ENCODE assay signal across 8 cellular contexts in the genomic region with DNA sequence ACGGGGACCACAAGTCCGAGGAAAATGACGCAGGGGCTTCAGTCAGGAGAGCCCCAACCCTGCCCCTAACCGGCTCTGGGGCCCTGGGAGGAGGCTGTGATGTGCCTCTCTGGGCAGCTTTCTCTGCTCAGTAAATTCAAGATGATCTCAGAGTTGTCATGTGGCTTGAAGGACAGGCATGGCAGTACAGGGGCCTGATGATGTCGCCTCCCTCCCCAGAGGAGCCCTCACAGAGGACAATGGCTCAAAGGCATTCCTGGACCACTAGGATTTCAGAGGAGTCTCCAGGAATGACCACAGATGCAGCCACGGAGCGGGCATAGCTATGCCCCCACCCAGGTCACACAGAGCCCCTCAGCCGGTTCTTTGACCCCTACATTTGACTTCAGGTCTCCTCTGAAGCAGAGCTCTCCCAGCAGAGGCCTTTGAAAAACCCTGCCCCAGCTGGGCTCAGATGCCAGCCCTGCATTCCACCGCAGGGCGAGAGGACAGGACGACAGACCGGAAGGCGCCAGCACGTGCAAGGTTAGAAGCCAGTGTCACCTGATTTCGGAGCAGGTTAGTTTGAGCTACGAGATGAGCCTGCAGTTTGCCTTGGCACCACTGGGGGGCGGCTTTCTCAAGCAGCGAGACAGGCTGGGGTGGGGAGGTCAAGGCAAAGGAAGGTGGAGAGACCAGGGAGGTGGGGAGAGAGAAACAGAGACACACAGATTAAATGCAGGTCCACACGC. TPM values are rescaled to one million over a fixed set of nuclear protein-coding genes. Genes with fewer than 3 reads are reported as not detected.
DNase-seq lines count a peak whose midpoint lies in the region; ATAC-seq, FAIRE-seq and TF ChIP-seq lines count a peak whose summit lies in the region.

No MANE protein-coding gene starts in this region.

- intact Hi-C loops in MCF 10A (cut with micrococcal nuclease): loop anchor here (1.0 to 10.0 kb wide), 4 partner anchors 40 to 407 kb away; a partner anchor contains a TSS

- CTCF ChIA-PET in MCF 10A (lab: Yijun Ruan, JAX): interaction anchor here (0.6 to 2.6 kb wide), 17 partner anchors 9 to 1323 kb away, joined by 3 to 15 read pairs (median 3); no protein-coding TSS in a partner anchor

- H3K27me3 Mint-ChIP-seq in MCF 10A (ENCODE audit: insufficient read depth, unreplicated experiment): no peaks in the 10 kb centered on the region

- in situ Hi-C loops in KBM-7 (cut with MboI; ENCODE audit: low pct_unique_long_range_greater_than_20kb, low sequenced_read_pairs): no loop called here

- no peak for ATAC-seq in HG02852 (IDR thresholded peaks at IDR 0.05; ENCODE audit: unreplicated experiment)

- peaks cover 9% of the 10 kb centered on the region for H3K36me3 Mint-ChIP-seq in MCF 10A (ENCODE audit: insufficient read depth, unreplicated experiment)

- no peaks in the 10 kb centered on the region for H3K79me2 ChIP-seq in keratinocyte (ENCODE audit: control insufficient read depth, insufficient read depth, low read length)

- peak; percentile 91 for TF ChIP-seq CTCF in WI38 (IDR thresholded peaks at IDR 0.05; ENCODE audit: low read depth, low read length)
- peak; percentile 75 for TF ChIP-seq CTCF in MCF 10A (IDR thresholded peaks at IDR 0.05; ENCODE audit: unreplicated experiment)
- TF ChIP-seq CTCF in keratinocyte (optimal IDR thresholded peaks at IDR 0.05 in 1 of 3, IDR thresholded peaks at IDR 0.05 in 1 of 3, conservative IDR thresholded peaks at IDR 0.05 in 1 of 3; ENCODE audit: extremely low read depth in 1 of 3, insufficient read depth in 2 of 3, low read length in 3 of 3): peak in 2 of 3 experiments; percentile 85 to 88

- no peak overlapping the region for H2AFZ ChIP-seq in keratinocyte (ENCODE audit: control insufficient read depth, low read length)

- H3K4me3 Mint-ChIP-seq in MCF 10A (ENCODE audit: unreplicated experiment): no peak overlapping the region

- H4K20me1 ChIP-seq in keratinocyte (ENCODE audit: control insufficient read depth, extremely low read depth, insufficient read depth, low read length): no peaks in the 10 kb centered on the region

- POLR2A ChIA-PET in MCF 10A (lab: Yijun Ruan, JAX): interaction anchor here (0.6 to 0.8 kb wide), 2 partner anchors 226 to 415 kb away, joined by 3 to 5 read pairs; a partner anchor contains a TSS

- H3K36me3 ChIP-seq in keratinocyte (ENCODE audit: control insufficient read depth in 2 of 2, extremely low read depth in 1 of 2, insufficient read depth in 2 of 2, low read length in 2 of 2): no peaks in the 10 kb centered on the region

- DNase-seq in NK-92 treated with Interleukin-12 subunit alpha and Interleukin-12 subunit beta, amount 100 ng/mL, for 24 hours (lab: John Stamatoyannopoulos, UW): peak; percentile 11
- DNase-seq in NK-92 (lab: John Stamatoyannopoulos, UW; ENCODE audit: unreplicated experiment) (no peak), KBM-7 (peak; percentile 70), MCF 10A (ENCODE audit: unreplicated experiment) (peak; percentile 76), keratinocyte (ENCODE audit: low read depth, low spot score) (no peak)
- peak; percentile 73 for DNase-seq in stimulated activated CD4-positive, alpha-beta T cell treated with anti-CD3 and anti-CD28 coated beads, Interleukin-1b, Interleukin-23, amount 100 ng/mL, for 48 hours

- peaks cover 15% of the 10 kb centered on the region for H3K4me1 ChIP-seq in keratinocyte (ENCODE audit: control insufficient read depth, extremely low read depth, insufficient read depth, low read length)

- H3K4me3 ChIP-seq in WI38 (ENCODE audit: low read depth, low read length) (no peak overlapping the region), keratinocyte (ENCODE audit: control insufficient read depth in 2 of 3, extremely low read depth in 1 of 3, insufficient read depth in 2 of 3, low read depth in 1 of 3, low read length in 3 of 3) (no peak overlapping the region)

- no peak for FAIRE-seq in keratinocyte (lab: Jason Lieb, UNC)

- dilution Hi-C loops in keratinocyte (cut with MboI; ENCODE audit: extremely low pct_ligation_motif_present, low sequenced_read_pairs): no loop called here

- no TSS peak for BruUV-seq in MCF 10A (replicated peaks; lab: Mats Ljungman, UMichigan)

- peak overlapping the region; percentile 52 for H3K27ac Mint-ChIP-seq in MCF 10A (ENCODE audit: low read depth, unreplicated experiment)

- H3K27ac ChIP-seq in keratinocyte (ENCODE audit: control insufficient read depth, insufficient read depth, low read length): no peak overlapping the region

- no peak overlapping the region for H3K9ac ChIP-seq in keratinocyte (ENCODE audit: control insufficient read depth, extremely low read depth, insufficient read depth, low read length)

- H3K9me3 ChIP-seq in keratinocyte (ENCODE audit: control insufficient read depth, low read depth, low read length): no peaks in the 10 kb centered on the region

- no peaks in the 10 kb centered on the region for H3K9me3 Mint-ChIP-seq in MCF 10A (ENCODE audit: unreplicated experiment)

- H3K4me1 Mint-ChIP-seq in MCF 10A (ENCODE audit: insufficient read depth, unreplicated experiment): peaks cover 26% of the 10 kb centered on the region

- no peaks in the 10 kb centered on the region for H3K27me3 ChIP-seq in keratinocyte (ENCODE audit: control insufficient read depth, extremely low read depth, insufficient read depth, low read length)

- no peaks in the 10 kb centered on the region for H3K9me1 ChIP-seq in keratinocyte (ENCODE audit: control insufficient read depth, extremely low read depth, insufficient read depth, low read length)

- H3K4me2 ChIP-seq in keratinocyte (ENCODE audit: control insufficient read depth, extremely low read depth, insufficient read depth, low read depth, low read length): no peak overlapping the region

RNA-seq across cellular contexts. Expression of a gene that starts 39.2 kb away (rescaled TPM):
- total RNA-seq in MCF 10A (2022): 22.4 and 29.6 TPM in 2 replicates
- 4.2 to 6.5 TPM (median 5.4 TPM) in 3 replicates for polyA plus RNA-seq in keratinocyte
- 1.3 TPM for polyA plus RNA-seq in keratinocyte (2011; ENCODE audit: low read depth)
- polyA plus RNA-seq in keratinocyte (2011; cell fraction: cytosol; rRNA removed): 3.2 and 6.0 TPM in 2 replicates
- polyA plus RNA-seq in keratinocyte (2011; cell fraction: nucleus; rRNA removed): 4.4 and 4.7 TPM in 2 replicates
- polyA plus RNA-seq in keratinocyte (2012; ENCODE audit: low replicate concordance): 1.4 and 8.5 TPM in 2 replicates
- polyA minus RNA-seq in keratinocyte: 4.6 to 9.2 TPM (median 5.1 TPM) in 3 replicates
- 4.2 TPM for polyA minus RNA-seq in keratinocyte (2011; cell fraction: cytosol; rRNA and poly(A)+ RNA removed)
- polyA minus RNA-seq in keratinocyte (2011; cell fraction: nucleus; rRNA and poly(A)+ RNA removed): 2.1 and 3.1 TPM in 2 replicates

Comparison
In these comparisons a context has a peak if more than half of its experiments do, and no peak if none do; other contexts are left out.
1. DNase-seq: peak in NK-92 treated with Interleukin-12 subunit alpha and Interleukin-12 subunit beta, amount 100 ng/mL, for 24 hours (single experiment), KBM-7 (single experiment), MCF 10A (single experiment) and stimulated activated CD4-positive, alpha-beta T cell treated with anti-CD3 and anti-CD28 coated beads, Interleukin-1b, Interleukin-23, amount 100 ng/mL, for 48 hours (single experiment); none in NK-92 (single experiment) and keratinocyte (single experiment).
2. Peak in every context shown above with its lines, with median percentiles within 50 percentile points of each other: CTCF ChIP-seq.